Comparison of ENCODE assay signal across 20 cellular contexts in the genomic region with DNA sequence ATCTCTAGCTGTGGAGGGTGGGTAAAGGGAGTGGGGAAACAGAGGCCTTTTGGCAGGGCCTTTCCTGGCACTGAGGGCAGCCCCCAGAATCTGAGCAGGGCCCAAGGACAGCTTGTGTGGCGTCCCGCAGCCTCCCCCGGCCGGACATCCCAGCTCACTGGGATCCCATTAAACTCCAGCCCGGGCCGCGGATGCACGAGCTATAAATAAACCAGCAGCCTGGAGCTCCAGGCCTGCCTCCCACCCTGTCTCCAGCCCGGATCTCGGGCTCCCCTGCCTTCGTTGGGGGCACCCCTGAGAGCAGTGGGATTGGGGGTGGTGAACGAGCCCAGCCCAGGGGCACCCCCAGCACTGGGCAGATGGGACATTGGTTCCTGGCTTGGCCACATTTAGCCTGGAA. TPM values are rescaled to one million over a fixed set of nuclear protein-coding genes. Genes with fewer than 3 reads are reported as not detected.
DNase-seq lines count a peak whose midpoint lies in the region; ATAC-seq and TF ChIP-seq lines count a peak whose summit lies in the region.
"Had no signal": no experiment of that assay in that cellular context is flagged by ENCODE, and none has a peak within 500 bp of the region (broad histone marks: within the 10 kb centered on the region; RNA-seq: fewer than 3 reads in every experiment).

No MANE protein-coding gene starts in this region.

- DNase-seq in heart right ventricle (no peak), left cardiac atrium (no peak), WERI-Rb-1 (no peak), neuronal stem cell (ENCODE audit: low spot score) (no peak), PC-3 (no peak), hypothalamus (lab: John Stamatoyannopoulos, UW) (no peak)
- no peak for DNase-seq in CD8-positive, alpha-beta T cell
- DNase-seq: ACHN, COR-L47, DMS153, DMS79 treated with DMSO at 0.1 percent for 48 hours, GDM1, GM23248 had no signal

- H2BK15ac ChIP-seq in neuronal stem cell (ENCODE audit: low read length): no peak overlapping the region

- H2BK12ac ChIP-seq in neuronal stem cell (ENCODE audit: low read length): no peak overlapping the region

- no peak overlapping the region for H3K4me3 Mint-ChIP-seq in CD8-positive, alpha-beta T cell
- H3K4me3 Mint-ChIP-seq: CD4-positive, alpha-beta memory T cell; IgD-negative memory B cell had no signal

- intact Hi-C loops in heart right ventricle (cut with DNase I): no loop called here
- intact Hi-C loops in left cardiac atrium (cut with DNase I): no loop called here
- intact Hi-C loops in PC-3 (cut with micrococcal nuclease): no loop called here
- intact Hi-C loops in CD8-positive, alpha-beta T cell (cut with DNase I, micrococcal nuclease): no loop called here

- H3F3A ChIP-seq in PC-3 (ENCODE audit: low read length, unreplicated experiment): no peaks in the 10 kb centered on the region

- no peak overlapping the region for H4K8ac ChIP-seq in neuronal stem cell (ENCODE audit: low read depth, low read length)

- H3K9ac ChIP-seq in BLaER1 treated with 17β-estradiol and CSF1 and Interleukin-3, amounts not matched to agents 10 nM and 100 nM: peak overlapping the region in 7 of 11 experiments; percentile 4 to 63 (median 30); a peak in 10 of 22 replicates
- H3K9ac ChIP-seq in neuronal stem cell (ENCODE audit: low read depth, low read length, poor library complexity) (no peak overlapping the region), PC-3 (ENCODE audit: low read length) (no peak overlapping the region)
- H3K9ac ChIP-seq: GM23248 had no signal

- no peak overlapping the region for H3K27ac Mint-ChIP-seq in CD8-positive, alpha-beta T cell
- H3K27ac Mint-ChIP-seq: CD4-positive, alpha-beta memory T cell; IgD-negative memory B cell had no signal

- peak overlapping the region; percentile 83 for H2AK5ac ChIP-seq in neuronal stem cell (ENCODE audit: low read depth, low read length)

- H3K36me3 Mint-ChIP-seq in CD8-positive, alpha-beta T cell: no peaks in the 10 kb centered on the region
- H3K36me3 Mint-ChIP-seq: CD4-positive, alpha-beta memory T cell; IgD-negative memory B cell had no signal

- H3K27ac ChIP-seq in heart right ventricle (no peak overlapping the region), WERI-Rb-1 (peak overlapping the region; percentile 33; the same call in 1 of the 2 replicates), neuronal stem cell (replicated peaks; ENCODE audit: low read length) (no peak overlapping the region), PC-3 (ENCODE audit: low read length) (no peak overlapping the region)
- H3K27ac ChIP-seq in BLaER1 treated with 17β-estradiol and CSF1 and Interleukin-3, amounts not matched to agents 10 nM and 100 nM: no peak overlapping the region; a peak in 1 of 22 replicates
- H3K27ac ChIP-seq in CD8-positive, alpha-beta T cell (ENCODE audit: low read depth, low read length): no peak overlapping the region
- H3K27ac ChIP-seq: C4-2B, GM23248 had no signal

- H2AFZ ChIP-seq in neuronal stem cell (ENCODE audit: low read length) (peak overlapping the region; percentile 7), PC-3 (ENCODE audit: low read length) (no peak overlapping the region)
- H2AFZ ChIP-seq: GM23248 had no signal

- peak overlapping the region; percentile 80 for H3K18ac ChIP-seq in neuronal stem cell (ENCODE audit: low read length)

- no TSS peak for BruUV-seq in PC-3 (replicated peaks; lab: Mats Ljungman, UMichigan)

- peak overlapping the region; percentile 53 for H3K4ac ChIP-seq in neuronal stem cell (ENCODE audit: low read length)

- H3K9me3 ChIP-seq in heart right ventricle (peaks cover 0 to 11% (median 0%) of the 10 kb centered on the region in 11 donors), WERI-Rb-1 (ENCODE audit: severe bottlenecking) (peaks cover 18% of the 10 kb centered on the region), neuronal stem cell (replicated peaks in 1 of 2; ENCODE audit: control insufficient read depth in 2 of 2, insufficient read depth in 1 of 2, low read depth in 1 of 2, low read length in 2 of 2) (peaks cover 3 to 7% of the 10 kb centered on the region in 2 donors), PC-3 (ENCODE audit: low read length) (no peaks in the 10 kb centered on the region)
- peaks cover 6 to 15% (median 10%) of the 10 kb centered on the region in 11 experiments; a peak in 21 of 22 replicates for H3K9me3 ChIP-seq in BLaER1 treated with 17β-estradiol and CSF1 and Interleukin-3, amounts not matched to agents 10 nM and 100 nM (replicated peaks in 1 of 11)
- H3K9me3 ChIP-seq in CD8-positive, alpha-beta T cell (ENCODE audit: low read length): no peaks in the 10 kb centered on the region

- H3K36me3 ChIP-seq in heart right ventricle (no peaks in the 10 kb centered on the region), WERI-Rb-1 (no peaks in the 10 kb centered on the region), neuronal stem cell (replicated peaks in 1 of 2; ENCODE audit: control insufficient read depth in 2 of 2, insufficient read depth in 2 of 2, low read length in 2 of 2) (no peaks in the 10 kb centered on the region), PC-3 (ENCODE audit: low read depth, low read length) (no peaks in the 10 kb centered on the region)
- 0 out of 22 replicates have a peak, but pooled peaks cover 0 to 5% (median 0%) of the 10 kb centered on the region in 11 experiments for H3K36me3 ChIP-seq in BLaER1 treated with 17β-estradiol and CSF1 and Interleukin-3, amounts not matched to agents 10 nM and 100 nM
- H3K36me3 ChIP-seq in CD8-positive, alpha-beta T cell (ENCODE audit: insufficient read depth, low read length): no peaks in the 10 kb centered on the region

- H2BK5ac ChIP-seq in neuronal stem cell (ENCODE audit: low read length): no peak overlapping the region

- POLR2A ChIA-PET in PC-3 (lab: Charles Lee; ENCODE audit: unreplicated experiment): no interaction called here
- POLR2A ChIA-PET in CD8-positive, alpha-beta T cell (lab: Charles Lee): interaction anchor here (0.7 kb wide), 1 partner anchor 48 kb away, joined by 4 read pairs; no protein-coding TSS in a partner anchor

- H2BK120ac ChIP-seq in neuronal stem cell (ENCODE audit: low read depth, low read length): no peak overlapping the region

- peaks cover 0 to 31% (median 0%) of the 10 kb centered on the region in 11 experiments; a peak in 6 of 22 replicates for H4K20me1 ChIP-seq in BLaER1 treated with 17β-estradiol and CSF1 and Interleukin-3, amounts not matched to agents 10 nM and 100 nM
- no peaks in the 10 kb centered on the region for H4K20me1 ChIP-seq in PC-3 (ENCODE audit: low read length)

- ATAC-seq in heart right ventricle: peak in 6 of 8 donors; percentile 27 to 72 (median 50)
- ATAC-seq in left cardiac atrium: no peak
- no peak for ATAC-seq in PC-3
- ATAC-seq in CD8-positive, alpha-beta T cell: no peak
- ATAC-seq: HCT116 had no signal

- H3K4me3 ChIP-seq in heart right ventricle (no peak overlapping the region), WERI-Rb-1 (ENCODE audit: low read depth, low read length) (no peak overlapping the region), neuronal stem cell (ENCODE audit: low read length in 2 of 2) (no peak overlapping the region), PC-3 (ENCODE audit: low read length) (no peak overlapping the region)
- no peak overlapping the region; a peak in 1 of 20 replicates for H3K4me3 ChIP-seq in BLaER1 treated with 17β-estradiol and CSF1 and Interleukin-3, amounts not matched to agents 10 nM and 100 nM
- H3K4me3 ChIP-seq in CD8-positive, alpha-beta T cell (ENCODE audit: low read depth, low read length): no peak overlapping the region
- H3K4me3 ChIP-seq: GM23248 had no signal

- H3K27me3 ChIP-seq in heart right ventricle (peaks cover 0 to 8% (median 0%) of the 10 kb centered on the region in 7 donors), WERI-Rb-1 (ENCODE audit: insufficient read depth, low read depth, severe bottlenecking) (no peaks in the 10 kb centered on the region), neuronal stem cell (ENCODE audit: control insufficient read depth in 3 of 3, insufficient read depth in 3 of 3, low read depth in 1 of 3, low read length in 3 of 3) (no peaks in the 10 kb centered on the region), PC-3 (ENCODE audit: low read length) (no peaks in the 10 kb centered on the region)
- peaks cover 0 to 11% (median 0%) of the 10 kb centered on the region in 11 experiments; a peak in 6 of 22 replicates for H3K27me3 ChIP-seq in BLaER1 treated with 17β-estradiol and CSF1 and Interleukin-3, amounts not matched to agents 10 nM and 100 nM
- H3K27me3 ChIP-seq in CD8-positive, alpha-beta T cell (ENCODE audit: insufficient read depth, low read length): no peaks in the 10 kb centered on the region

- TF ChIP-seq CTCF in heart right ventricle (IDR thresholded peaks at IDR 0.05) (no peak), WERI-Rb-1 (IDR thresholded peaks at IDR 0.05; ENCODE audit: low read depth, low read length) (no peak), PC-3 (conservative IDR thresholded peaks at IDR 0.05; ENCODE audit: low read depth, low read length) (no peak)
- no peak for TF ChIP-seq CTCF in CD8-positive, alpha-beta T cell (IDR thresholded peaks at IDR 0.05)

- no peak overlapping the region for H3K14ac ChIP-seq in neuronal stem cell (ENCODE audit: low read length)

- H3K79me1 ChIP-seq in neuronal stem cell (ENCODE audit: low read depth, low read length): peaks cover 4% of the 10 kb centered on the region

- no peaks in the 10 kb centered on the region for H3K9me3 Mint-ChIP-seq in CD8-positive, alpha-beta T cell
- H3K9me3 Mint-ChIP-seq: CD4-positive, alpha-beta memory T cell had no signal

- H3K23ac ChIP-seq in neuronal stem cell (ENCODE audit: low read depth, low read length, poor library complexity): no peak overlapping the region

- WGBS in heart right ventricle, 2 donors: 16 to 21% methylated on average over 12 of the region's 12 CpGs
- no CpG with 5 or more reads among the region's 12 CpGs for WGBS in neuronal stem cell (ENCODE audit: extremely low coverage in 2 of 2, insufficient read length in 2 of 2, insufficient replicate concordance in 1 of 2), 2 donors

- peaks cover 4% of the 10 kb centered on the region for H3K27me3 Mint-ChIP-seq in CD8-positive, alpha-beta T cell (ENCODE audit: low read depth)
- H3K27me3 Mint-ChIP-seq: IgD-negative memory B cell had no signal

- peaks cover 0 to 10% (median 0%) of the 10 kb centered on the region in 9 donors for H3K4me1 ChIP-seq in heart right ventricle
- peaks cover 13 to 39% (median 31%) of the 10 kb centered on the region in 10 experiments for H3K4me1 ChIP-seq in BLaER1 treated with 17β-estradiol and CSF1 and Interleukin-3, amounts not matched to agents 10 nM and 100 nM
- H3K4me1 ChIP-seq in neuronal stem cell (ENCODE audit: control insufficient read depth in 2 of 2, insufficient read depth in 1 of 2, low read depth in 1 of 2, low read length in 2 of 2): peaks cover 0 to 3% of the 10 kb centered on the region in 2 donors
- H3K4me1 ChIP-seq in PC-3 (ENCODE audit: insufficient read depth, low read length): no peaks in the 10 kb centered on the region
- no peaks in the 10 kb centered on the region for H3K4me1 ChIP-seq in CD8-positive, alpha-beta T cell (ENCODE audit: insufficient read depth, low read length)

- H3K4me2 ChIP-seq in BLaER1 treated with 17β-estradiol and CSF1 and Interleukin-3, amounts not matched to agents 10 nM and 100 nM: peak overlapping the region; percentile 33 to 98 (median 81); a peak in 20 of 22 replicates
- H3K4me2 ChIP-seq in neuronal stem cell (ENCODE audit: insufficient read depth, low read length, poor library complexity, severe bottlenecking) (no peak overlapping the region), PC-3 (ENCODE audit: low read length) (no peak overlapping the region)

- H3K79me2 ChIP-seq in PC-3 (ENCODE audit: low read length): no peaks in the 10 kb centered on the region

- H3K9me2 ChIP-seq in PC-3 (replicated peaks; ENCODE audit: low read length): no peaks in the 10 kb centered on the region

- no peaks in the 10 kb centered on the region for H3K4me1 Mint-ChIP-seq in CD8-positive, alpha-beta T cell (ENCODE audit: low read depth)
- H3K4me1 Mint-ChIP-seq: CD4-positive, alpha-beta memory T cell; IgD-negative memory B cell had no signal

- CTCF ChIA-PET in PC-3 (lab: Charles Lee): no interaction called here
- CTCF ChIA-PET in CD8-positive, alpha-beta T cell (lab: Charles Lee): no interaction called here

- no peak overlapping the region for H4K91ac ChIP-seq in neuronal stem cell (ENCODE audit: low read depth, low read length, poor library complexity)

RNA-seq across cellular contexts. Expression of gene AATK, which starts 13.8 kb away (rescaled TPM):
- total RNA-seq in heart right ventricle (1 to 10 TPM; 3.5 to 8.5 (median 6.2) TPM), left cardiac atrium (10 to 100 TPM in 1 of 2 donors, 1 to 10 TPM in 1; 8.3 to 12.7 TPM), PC-3 (2014; rRNA removed) (1.1 and 1.7 TPM in 2 replicates)
- 1 to 10 TPM; 1.5 to 6.5 TPM for polyA plus RNA-seq in heart right ventricle
- 5.6 TPM for polyA plus RNA-seq in neuronal stem cell (2013, experiment 1 of 2)
- 5.4 TPM for polyA plus RNA-seq in neuronal stem cell (2013, experiment 2 of 2)
- total RNA-seq in CD8-positive, alpha-beta T cell: under 1 TPM; 0.30 to 0.72 TPM

RNA-seq across cellular contexts. Expression of gene PVALEF, which starts 14.6 kb away (rescaled TPM):
- total RNA-seq in heart right ventricle (not detected), left cardiac atrium (not detected), PC-3 (2014; rRNA removed) (not detected in 2 replicates)
- polyA plus RNA-seq in heart right ventricle: not detected
- 0.06 TPM for polyA plus RNA-seq in neuronal stem cell (2013, experiment 1 of 2)
- 0.04 TPM for polyA plus RNA-seq in neuronal stem cell (2013, experiment 2 of 2)
- total RNA-seq in CD8-positive, alpha-beta T cell: not detected
- total RNA-seq: A172; CD4-positive, alpha-beta memory T cell; GM23248; HT-29 had no signal
- polyA plus RNA-seq: CD4-positive, alpha-beta memory T cell; GM23248; IgD-negative memory B cell had no signal

RNA-seq across cellular contexts. Expression of gene CEP131, which starts 42.9 kb away (rescaled TPM):
- total RNA-seq in heart right ventricle (10 to 100 TPM in 1 of 10 donors, 1 to 10 TPM in 9; 6.4 to 14.4 (median 7.6) TPM), left cardiac atrium (1 to 10 TPM; 4.9 to 5.7 TPM), PC-3 (2014; rRNA removed) (32.1 and 48.0 TPM in 2 replicates)
- 10 to 100 TPM in 1 of 2 donors, 1 to 10 TPM in 1; 8.8 to 20.9 TPM for polyA plus RNA-seq in heart right ventricle
- polyA plus RNA-seq in neuronal stem cell (2013, experiment 1 of 2): 14.7 TPM
- polyA plus RNA-seq in neuronal stem cell (2013, experiment 2 of 2): 14.1 TPM
- 10 to 100 TPM in 1 of 2 experiments, 1 to 10 TPM in 1; 8.5 to 10.3 TPM for total RNA-seq in CD8-positive, alpha-beta T cell

RNA-seq across cellular contexts. Expression of gene TEPSIN, which starts 59.0 kb away (rescaled TPM):
- total RNA-seq in heart right ventricle: 10 to 100 TPM in 4 of 10 donors, 1 to 10 TPM in 6; 6.2 to 21.4 (median 9.2) TPM
- 10 to 100 TPM; 12.5 to 30.4 TPM for polyA plus RNA-seq in heart right ventricle
- total RNA-seq in left cardiac atrium: 10 to 100 TPM; 12.7 to 14.0 TPM
- 14.7 TPM for polyA plus RNA-seq in neuronal stem cell (2013, experiment 1 of 2)
- 14.2 TPM for polyA plus RNA-seq in neuronal stem cell (2013, experiment 2 of 2)
- 28.8 and 44.1 TPM in 2 replicates for total RNA-seq in PC-3 (2014; rRNA removed)
- 10 to 100 TPM; 81.4 to 88.8 TPM for total RNA-seq in CD8-positive, alpha-beta T cell

RNA-seq across cellular contexts. Expression of gene NDUFAF8, which starts 59.3 kb away (rescaled TPM):
- 10 to 100 TPM; 49.6 to 74.8 (median 58.9) TPM for total RNA-seq in heart right ventricle
- polyA plus RNA-seq in heart right ventricle: 10 to 100 TPM; 41.5 to 68.0 TPM
- 10 to 100 TPM; 60.2 to 66.5 TPM for total RNA-seq in left cardiac atrium
- 79.2 TPM for polyA plus RNA-seq in neuronal stem cell (2013, experiment 1 of 2)
- polyA plus RNA-seq in neuronal stem cell (2013, experiment 2 of 2): 73.1 TPM
- 125 and 160 TPM in 2 replicates for total RNA-seq in PC-3 (2014; rRNA removed)
- 10 to 100 TPM; 40.6 to 50.9 TPM for total RNA-seq in CD8-positive, alpha-beta T cell

Comparison
In these comparisons a context has a peak if more than half of its experiments do, and no peak if none do; other contexts are left out.
1. ATAC-seq: peak in heart right ventricle (6 of 8); none in left cardiac atrium (0 of 2), PC-3 (single experiment) and CD8-positive, alpha-beta T cell (single experiment).
2. H3K4me2 ChIP-seq: peak in BLaER1 treated with 17β-estradiol and CSF1 and Interleukin-3, amounts not matched to agents 10 nM and 100 nM (11 of 11); none in neuronal stem cell (single experiment) and PC-3 (single experiment).
3. H3K9ac ChIP-seq: peak in BLaER1 treated with 17β-estradiol and CSF1 and Interleukin-3, amounts not matched to agents 10 nM and 100 nM (7 of 11); none in neuronal stem cell (single experiment) and PC-3 (single experiment).